In the genomic region with DNA sequence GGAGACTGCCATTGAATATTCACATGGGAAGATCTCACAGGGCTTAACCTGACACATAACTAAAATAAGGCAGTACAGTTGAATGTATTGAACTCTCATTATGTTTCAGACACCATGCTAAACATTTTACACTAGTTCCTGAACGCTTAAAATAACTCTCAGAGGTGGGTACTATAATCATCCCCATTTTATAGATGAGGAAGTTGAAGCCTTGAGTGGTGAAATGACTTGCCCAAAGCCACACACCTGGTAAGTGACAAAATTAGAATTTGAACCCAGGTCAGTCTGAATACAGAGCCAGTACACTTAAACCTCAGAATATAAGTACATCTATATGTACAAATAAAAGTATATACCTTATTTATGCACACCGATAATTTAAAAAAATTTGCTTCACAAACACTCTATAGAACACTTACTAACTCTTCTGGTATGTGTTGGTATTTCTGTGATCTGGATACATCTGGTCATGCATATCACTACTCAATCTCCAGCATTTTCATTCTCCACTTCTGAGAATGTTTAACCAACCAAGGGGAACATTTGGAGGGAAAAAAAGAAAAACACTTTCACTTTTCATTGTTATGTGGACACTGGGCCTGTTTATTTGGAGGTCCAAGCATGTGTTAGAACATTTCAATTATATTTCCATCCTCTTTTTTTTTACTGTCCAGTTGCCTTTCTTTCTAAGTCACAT, we compare ENCODE assay signal across 11 cellular contexts. TPM values are rescaled to one million over a fixed set of nuclear protein-coding genes. Genes with fewer than 3 reads are reported as not detected.
A peak's percentile ranks its signal among the peaks of the same experiment; 100 is the strongest.
DNase-seq lines count a peak whose midpoint lies in the region; ATAC-seq, FAIRE-seq and TF ChIP-seq lines count a peak whose summit lies in the region.
"Had no signal": no experiment of that assay in that cellular context is flagged by ENCODE, and none has a peak within 500 bp of the region (broad histone marks: within the 10 kb centered on the region; RNA-seq: fewer than 3 reads in every experiment).

No MANE protein-coding gene starts in this region.

- H3K27ac Mint-ChIP-seq in activated naive CD4-positive, alpha-beta T cell treated with anti-CD3 and anti-CD28 coated beads, Interleukin-2, amount 50 U/mL, for 72 hours = peak overlapping the region in 1 of 2 donors; percentile 59
- no peak overlapping the region for H3K27ac Mint-ChIP-seq in activated naive CD4-positive, alpha-beta T cell treated with anti-CD3 and anti-CD28 coated beads, Interleukin-2, amount 10 ng/mL, durations not matched to agents 7 days and 5 days
- peak overlapping the region; percentile 55 for H3K27ac Mint-ChIP-seq in type B pancreatic cell

- no peak overlapping the region for H3K27ac ChIP-seq in adrenal gland
- H3K27ac ChIP-seq: C4-2B had no signal

- no peak for DNase-seq in activated naive CD4-positive, alpha-beta T cell treated with anti-CD3 and anti-CD28 coated beads, Interleukin-2, amount 50 U/mL, for 72 hours (ENCODE audit: low spot score in 2 of 2)
- DNase-seq in activated naive CD4-positive, alpha-beta T cell treated with anti-CD3 and anti-CD28 coated beads, Interleukin-2, amount 10 ng/mL, durations not matched to agents 7 days and 5 days = no peak
- DNase-seq in RCC 7860 (ENCODE audit: low spot score) (peak; percentile 78), fibroblast of peridontal ligament (ENCODE audit: extremely low read depth) (peak; percentile 71), type B pancreatic cell (ENCODE audit: extremely low spot score, unreplicated experiment) (no peak), inferior parietal cortex (ENCODE audit: extremely low spot score) (no peak), adrenal gland (no peak), ureter (ENCODE audit: low spot score) (no peak)

- intact Hi-C loops in adrenal gland (cut with DNase I) = no loop called here

- H3K27me3 Mint-ChIP-seq in activated naive CD4-positive, alpha-beta T cell treated with anti-CD3 and anti-CD28 coated beads, Interleukin-2, amount 10 ng/mL, durations not matched to agents 7 days and 5 days = no peaks in the 10 kb centered on the region
- no peaks in the 10 kb centered on the region for H3K27me3 Mint-ChIP-seq in type B pancreatic cell

- H3K36me3 Mint-ChIP-seq in activated naive CD4-positive, alpha-beta T cell treated with anti-CD3 and anti-CD28 coated beads, Interleukin-2, amount 50 U/mL, for 72 hours = peaks cover 0 to 5% of the 10 kb centered on the region in 2 donors
- peaks cover 17% of the 10 kb centered on the region for H3K36me3 Mint-ChIP-seq in activated naive CD4-positive, alpha-beta T cell treated with anti-CD3 and anti-CD28 coated beads, Interleukin-2, amount 10 ng/mL, durations not matched to agents 7 days and 5 days
- no peaks in the 10 kb centered on the region for H3K36me3 Mint-ChIP-seq in type B pancreatic cell

- CTCF ChIA-PET in activated naive CD4-positive, alpha-beta T cell treated with anti-CD3 and anti-CD28 coated beads, Interleukin-2, amount 10 ng/mL, durations not matched to agents 7 days and 5 days (lab: Charles Lee) = no interaction called here

- no peaks in the 10 kb centered on the region for H3K9me3 Mint-ChIP-seq in activated naive CD4-positive, alpha-beta T cell treated with anti-CD3 and anti-CD28 coated beads, Interleukin-2, amount 50 U/mL, for 72 hours
- H3K9me3 Mint-ChIP-seq in activated naive CD4-positive, alpha-beta T cell treated with anti-CD3 and anti-CD28 coated beads, Interleukin-2, amount 10 ng/mL, durations not matched to agents 7 days and 5 days = no peaks in the 10 kb centered on the region
- no peaks in the 10 kb centered on the region for H3K9me3 Mint-ChIP-seq in type B pancreatic cell

- ATAC-seq in activated naive CD4-positive, alpha-beta T cell treated with anti-CD3 and anti-CD28 coated beads, Interleukin-2, amount 50 U/mL, for 72 hours = peak; percentile 9 to 12

- 88 to 95% (median 94%) methylated on average over 2 of the region's 2 CpGs for WGBS in adrenal gland, 4 donors

- no peak overlapping the region for H3K4me3 Mint-ChIP-seq in activated naive CD4-positive, alpha-beta T cell treated with anti-CD3 and anti-CD28 coated beads, Interleukin-2, amount 10 ng/mL, durations not matched to agents 7 days and 5 days
- H3K4me3 Mint-ChIP-seq in type B pancreatic cell = no peak overlapping the region

- H3K4me3 ChIP-seq in adrenal gland = no peak overlapping the region
- H3K4me3 ChIP-seq: lung had no signal

- H3K9me3 ChIP-seq in adrenal gland (replicated peaks in 1 of 3) = no peaks in the 10 kb centered on the region

- H3K4me1 Mint-ChIP-seq in activated naive CD4-positive, alpha-beta T cell treated with anti-CD3 and anti-CD28 coated beads, Interleukin-2, amount 10 ng/mL, durations not matched to agents 7 days and 5 days = peaks cover 71% of the 10 kb centered on the region
- H3K4me1 Mint-ChIP-seq in type B pancreatic cell (ENCODE audit: unreplicated experiment) = peaks cover 29% of the 10 kb centered on the region

- H3K36me3 ChIP-seq in adrenal gland (replicated peaks in 1 of 2) = no peaks in the 10 kb centered on the region

- FAIRE-seq in RCC 7860 (lab: Jason Lieb, UNC) = peak; percentile 94

- H3K27me3 ChIP-seq in adrenal gland = no peaks in the 10 kb centered on the region

- no peak for TF ChIP-seq CTCF in type B pancreatic cell (conservative IDR thresholded peaks at IDR 0.05)
- no peak for TF ChIP-seq CTCF in adrenal gland (IDR thresholded peaks at IDR 0.05)

- TF ChIP-seq POLR2A in adrenal gland (IDR thresholded peaks at IDR 0.05) = no peak

- peaks cover 0 to 5% of the 10 kb centered on the region in 2 donors for H3K4me1 ChIP-seq in adrenal gland (replicated peaks in 1 of 2)

RNA-seq across cellular contexts. Expression of a gene that starts 4.6 kb away (rescaled TPM):
- total RNA-seq in activated naive CD4-positive, alpha-beta T cell treated with anti-CD3 and anti-CD28 coated beads, Interleukin-2, amount 50 U/mL, for 72 hours = 10 to 100 TPM; 12.4 to 15.0 TPM
- total RNA-seq in type B pancreatic cell (ENCODE audit: low replicate concordance) (9.1 and 9.3 TPM in 2 replicates), adrenal gland (10 to 100 TPM in 4 of 8 donors, 1 to 10 TPM in 4; 7.6 to 16.1 (median 10.6) TPM), ureter (25.1 TPM)
- polyA plus RNA-seq in adrenal gland = 1 to 10 TPM; 2.8 to 8.7 (median 4.1) TPM

RNA-seq across cellular contexts. Expression of a gene that starts 31.4 kb away (rescaled TPM):
- total RNA-seq in activated naive CD4-positive, alpha-beta T cell treated with anti-CD3 and anti-CD28 coated beads, Interleukin-2, amount 50 U/mL, for 72 hours = 10 to 100 TPM; 14.2 to 19.5 TPM
- total RNA-seq in type B pancreatic cell (ENCODE audit: low replicate concordance) = 29.3 and 34.8 TPM in 2 replicates
- 10 to 100 TPM; 19.5 to 44.8 (median 28.0) TPM for total RNA-seq in adrenal gland
- polyA plus RNA-seq in adrenal gland = 10 to 100 TPM; 15.7 to 33.1 (median 29.9) TPM
- 16.5 TPM for total RNA-seq in ureter

RNA-seq across cellular contexts. Expression of a gene that starts 54.9 kb away (rescaled TPM):
- total RNA-seq in activated naive CD4-positive, alpha-beta T cell treated with anti-CD3 and anti-CD28 coated beads, Interleukin-2, amount 50 U/mL, for 72 hours = not detected
- total RNA-seq in type B pancreatic cell (ENCODE audit: low replicate concordance) = not detected in 2 replicates
- 1 to 10 TPM in 4 of 8 donors, under 1 TPM in 3, not detected in 1; 0.48 to 2.5 (median 1.3) TPM for total RNA-seq in adrenal gland
- under 1 TPM; 0.47 to 0.97 (median 0.84) TPM for polyA plus RNA-seq in adrenal gland
- 0.91 TPM for total RNA-seq in ureter
- total RNA-seq: T-helper 2 cell treated with Interferon-gamma antibody and Interleukin-4, amounts not matched to agents 100 ng/mL and 5 ng/mL, for 36 hours had no signal

Comparison
In these comparisons a context has a peak if more than half of its experiments do, and no peak if none do; other contexts are left out.
1. DNase-seq: peak in RCC 7860 (single experiment) and fibroblast of peridontal ligament (single experiment); none in activated naive CD4-positive, alpha-beta T cell treated with anti-CD3 and anti-CD28 coated beads, Interleukin-2, amount 50 U/mL, for 72 hours (0 of 2), activated naive CD4-positive, alpha-beta T cell treated with anti-CD3 and anti-CD28 coated beads, Interleukin-2, amount 10 ng/mL, durations not matched to agents 7 days and 5 days (single experiment), type B pancreatic cell (single experiment), inferior parietal cortex (single experiment), adrenal gland (0 of 7) and ureter (single experiment).